In the genomic region with DNA sequence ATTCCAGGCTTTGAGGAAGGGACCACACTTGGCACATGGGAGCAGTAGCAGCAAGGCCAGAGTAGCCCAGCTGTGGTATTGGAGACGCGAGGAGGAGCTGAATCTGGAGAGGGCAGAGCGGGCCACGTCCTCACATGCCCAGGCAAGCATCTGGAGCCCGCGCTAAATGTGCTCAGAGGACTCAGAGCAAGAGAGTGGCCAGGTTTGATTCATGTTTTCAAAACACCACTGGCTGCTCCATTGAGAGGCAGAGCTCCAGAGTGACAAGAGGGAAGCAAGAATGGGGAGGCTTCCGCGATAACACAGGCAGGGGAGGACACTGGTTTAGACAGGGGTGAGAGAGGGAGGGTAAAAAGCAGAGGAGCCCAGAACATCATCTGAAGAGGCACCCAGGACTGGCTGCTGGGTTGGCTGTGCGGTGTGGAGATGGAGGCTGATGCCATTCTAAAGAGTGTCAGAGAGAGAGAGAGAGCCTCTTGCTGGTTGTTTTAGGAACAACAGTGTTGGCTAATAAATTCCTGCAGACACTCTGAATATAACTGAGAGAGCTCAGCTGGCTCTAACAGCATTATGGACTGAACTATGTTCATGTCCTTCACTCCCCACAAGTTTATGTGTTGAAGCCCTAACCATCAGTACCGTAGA, we compare ENCODE assay signal across 9 cellular contexts. TPM values are rescaled to one million over a fixed set of nuclear protein-coding genes. Genes with fewer than 3 reads are reported as not detected.
DNase-seq lines count a peak whose midpoint lies in the region; ATAC-seq, FAIRE-seq and TF ChIP-seq lines count a peak whose summit lies in the region.
"Had no signal": no experiment of that assay in that cellular context is flagged by ENCODE, and none has a peak within 500 bp of the region (broad histone marks: within the 10 kb centered on the region; RNA-seq: fewer than 3 reads in every experiment).

No MANE protein-coding gene starts in this region.

- DNase-seq in EL (peak; percentile 65), H7 (peak; percentile 59), Peyer's patch (no peak), fibroblast of peridontal ligament (ENCODE audit: extremely low read depth) (peak; percentile 72), pancreas (no peak), activated T-cell treated with anti-CD3 and anti-CD28 coated beads for 4 hours (no peak), NCI-H1694 (lab: John Stamatoyannopoulos, UW) (no peak), T-helper 17 cell (no peak)

- H3K27ac ChIP-seq in Peyer's patch (no peak overlapping the region), pancreas (no peak overlapping the region)

- intact Hi-C loops in pancreas (cut with DNase I), result no loop called here

- TF ChIP-seq CTCF in Peyer's patch (IDR thresholded peaks at IDR 0.05) (peak in 4 of 6 experiments; percentile 7 to 58 (median 56)), pancreas (IDR thresholded peaks at IDR 0.05) (no peak)

- H3K27me3 ChIP-seq in H7 (ENCODE audit: control insufficient read depth, insufficient read depth, low read length) (no peaks in the 10 kb centered on the region), Peyer's patch (no peaks in the 10 kb centered on the region), pancreas (no peaks in the 10 kb centered on the region)

- H3K4me1 ChIP-seq in Peyer's patch (peaks cover 0 to 6% (median 0%) of the 10 kb centered on the region in 4 donors), pancreas (no peaks in the 10 kb centered on the region)

- TF ChIP-seq POLR2A in Peyer's patch (IDR thresholded peaks at IDR 0.05), result no peak

- ATAC-seq in pancreas (peak; percentile 56 to 79 (median 69)), T-helper 17 cell (no peak)

- H3K9me3 ChIP-seq in Peyer's patch (no peaks in the 10 kb centered on the region), pancreas (no peaks in the 10 kb centered on the region), T-helper 17 cell (ENCODE audit: control insufficient read depth, low read length, poor library complexity, severe bottlenecking) (peaks cover 2% of the 10 kb centered on the region)

- FAIRE-seq in pancreas (lab: Jason Lieb, UNC), result no peak

- no peak overlapping the region for H3K4me3 Mint-ChIP-seq in T-helper 17 cell
- H3K4me3 Mint-ChIP-seq: mesothelial cell of epicardium had no signal

- no peak overlapping the region for H3K27ac Mint-ChIP-seq in T-helper 17 cell
- H3K27ac Mint-ChIP-seq: mesothelial cell of epicardium had no signal

- no peaks in the 10 kb centered on the region for H3K27me3 Mint-ChIP-seq in T-helper 17 cell

- WGBS in pancreas, 2 donors, result 91 to 96% methylated on average over 10 of the region's 10 CpGs

- H3K4me3 ChIP-seq in H7 (ENCODE audit: insufficient read depth, low read depth, low read length) (no peak overlapping the region), Peyer's patch (no peak overlapping the region), pancreas (no peak overlapping the region)

- peaks cover 3% of the 10 kb centered on the region for H3K4me1 Mint-ChIP-seq in T-helper 17 cell

- no peaks in the 10 kb centered on the region for H3K36me3 Mint-ChIP-seq in T-helper 17 cell (ENCODE audit: low read depth)

- H3K36me3 ChIP-seq in H7 (replicated peaks; ENCODE audit: control insufficient read depth, insufficient read depth, low read length) (no peaks in the 10 kb centered on the region), Peyer's patch (no peaks in the 10 kb centered on the region), pancreas (no peaks in the 10 kb centered on the region)

RNA-seq across cellular contexts. Expression of a gene that starts 32.3 kb away (rescaled TPM):
- 4.0 and 4.9 TPM in 2 replicates for total RNA-seq in H7 (2014; rRNA removed; shearing (Covaris generic))
- total RNA-seq in Peyer's patch (10 to 100 TPM; 20.5 to 50.3 (median 26.2) TPM), pancreas (10 to 100 TPM in 5 of 6 donors, 1 to 10 TPM in 1; 9.5 to 19.7 (median 14.9) TPM), T-helper 17 cell (1 to 10 TPM; 3.0 to 3.2 TPM)
- polyA plus RNA-seq in pancreas, result 10 to 100 TPM in 1 of 2 donors, 1 to 10 TPM in 1; 9.5 to 15.3 TPM

Comparison
In these comparisons a context has a peak if more than half of its experiments do, and no peak if none do; other contexts are left out.
1. DNase-seq: peak in EL (single experiment), H7 (single experiment) and fibroblast of peridontal ligament (single experiment); none in Peyer's patch (0 of 3), pancreas (0 of 6), activated T-cell treated with anti-CD3 and anti-CD28 coated beads for 4 hours (single experiment), NCI-H1694 (single experiment) and T-helper 17 cell (0 of 3).
2. CTCF ChIP-seq: peak in Peyer's patch (4 of 6); none in pancreas (0 of 4).